Comparison of ENCODE assay signal across 16 cellular contexts in genomic region chr2:217905395-217905794, GRCh38.
DNase-seq lines count a peak whose midpoint lies in the region; ATAC-seq and TF ChIP-seq lines count a peak whose summit lies in the region.
"Had no signal": no experiment of that assay in that cellular context is flagged by ENCODE, and none has a peak within 500 bp of the region (broad histone marks: within the 10 kb centered on the region; RNA-seq: fewer than 3 reads in every experiment).

No MANE protein-coding gene starts in this region.

- peak; percentile 28 for ATAC-seq in activated CD8-positive, alpha-beta T cell treated with anti-CD3 and anti-CD28 coated beads for 36 hours
- ATAC-seq in heart right ventricle (peak in 7 of 8 donors; percentile 1 to 48 (median 14)), thoracic aorta (ENCODE audit: insufficient number of reproducible peaks, low FRiP score, low read depth) (no peak)

- POLR2A ChIA-PET in activated CD8-positive, alpha-beta T cell treated with anti-CD3 and anti-CD28 coated beads for 36 hours (lab: Charles Lee) = no interaction called here

- TF ChIP-seq CTCF in activated CD8-positive, alpha-beta T cell treated with anti-CD3 and anti-CD28 coated beads for 36 hours (IDR thresholded peaks at IDR 0.05) = no peak
- TF ChIP-seq CTCF in heart right ventricle (IDR thresholded peaks at IDR 0.05) (no peak), thoracic aorta (IDR thresholded peaks at IDR 0.05) (no peak)

- no peaks in the 10 kb centered on the region for H3K36me3 Mint-ChIP-seq in activated CD8-positive, alpha-beta T cell treated with anti-CD3 and anti-CD28 coated beads for 36 hours (ENCODE audit: low read depth)
- no peaks in the 10 kb centered on the region for H3K36me3 Mint-ChIP-seq in T-helper 2 cell treated with Interferon-gamma antibody and Interleukin-4, amounts not matched to agents 5 μg/mL and 100 μg/mL, for 36 hours (ENCODE audit: low read depth)
- H3K36me3 Mint-ChIP-seq: CD8-positive, alpha-beta memory T cell had no signal

- H3K9me3 ChIP-seq in heart right ventricle (no peaks in the 10 kb centered on the region), thoracic aorta (no peaks in the 10 kb centered on the region)
- H3K9me3 ChIP-seq: HAP-1 had no signal

- peaks cover 86 to 100% (median 100%) of the 10 kb centered on the region in 9 donors for H3K4me1 ChIP-seq in heart right ventricle
- H3K4me1 ChIP-seq in thoracic aorta (ENCODE audit: control insufficient read depth in 1 of 2, low read depth in 2 of 2) = peaks cover 82 to 98% of the 10 kb centered on the region in 2 donors
- H3K4me1 ChIP-seq: HAP-1 had no signal

- H3K27me3 Mint-ChIP-seq in activated CD8-positive, alpha-beta T cell treated with anti-CD3 and anti-CD28 coated beads for 36 hours = peaks cover 14% of the 10 kb centered on the region
- H3K27me3 Mint-ChIP-seq in T-helper 2 cell treated with Interferon-gamma antibody and Interleukin-4, amounts not matched to agents 5 μg/mL and 100 μg/mL, for 36 hours (ENCODE audit: low read depth) = peaks cover 18% of the 10 kb centered on the region

- 25 to 33% methylated on average over 10 of the region's 10 CpGs for WGBS in heart right ventricle, 2 donors

- peak overlapping the region in 8 of 10 donors; percentile 3 to 29 (median 16) for H3K4me3 ChIP-seq in heart right ventricle
- no peak overlapping the region for H3K4me3 ChIP-seq in thoracic aorta
- H3K4me3 ChIP-seq: HAP-1, SK-N-MC had no signal

- H3K27ac ChIP-seq in heart right ventricle (peak overlapping the region; percentile 83 to 99 (median 95)), thoracic aorta (peak overlapping the region; percentile 96 to 100)
- H3K27ac ChIP-seq: SK-N-MC had no signal

- H3K36me3 ChIP-seq in heart right ventricle = peaks cover 0 to 49% (median 10%) of the 10 kb centered on the region in 9 donors
- peaks cover 16% of the 10 kb centered on the region for H3K36me3 ChIP-seq in thoracic aorta
- H3K36me3 ChIP-seq: HAP-1 had no signal

- no peak overlapping the region for H3K4me3 Mint-ChIP-seq in activated CD8-positive, alpha-beta T cell treated with anti-CD3 and anti-CD28 coated beads for 36 hours
- H3K4me3 Mint-ChIP-seq in T-helper 2 cell treated with Interferon-gamma antibody and Interleukin-4, amounts not matched to agents 5 μg/mL and 100 μg/mL, for 36 hours = no peak overlapping the region
- H3K4me3 Mint-ChIP-seq: CD8-positive, alpha-beta memory T cell; stimulated activated naive CD8-positive, alpha-beta T cell treated with anti-CD3 and anti-CD28 coated beads, Interleukin-15, Interleukin-2, amounts not matched to agents 100 ng/mL and 50 ng/mL, for 24 hours had no signal

- CTCF ChIA-PET in activated CD8-positive, alpha-beta T cell treated with anti-CD3 and anti-CD28 coated beads for 36 hours (lab: Charles Lee) = interaction anchor here (1.2 kb wide), 1 partner anchor 9 kb away, joined by 3 read pairs; no protein-coding TSS in a partner anchor

- intact Hi-C loops in activated CD8-positive, alpha-beta T cell treated with anti-CD3 and anti-CD28 coated beads for 36 hours (cut with micrococcal nuclease) = no loop called here
- intact Hi-C loops in heart right ventricle (cut with DNase I) (loop anchor here in 1 of 10 donors (5.0 kb wide), 1 partner anchor 37 kb away; no protein-coding TSS in a partner anchor), posterior vena cava (cut with DNase I) (loop anchor here in 1 of 2 donors (5.0 kb wide), 1 partner anchor 37 kb away; no protein-coding TSS in a partner anchor)

- no peaks in the 10 kb centered on the region for H3K9me3 Mint-ChIP-seq in activated CD8-positive, alpha-beta T cell treated with anti-CD3 and anti-CD28 coated beads for 36 hours
- H3K9me3 Mint-ChIP-seq in T-helper 2 cell treated with Interferon-gamma antibody and Interleukin-4, amounts not matched to agents 5 μg/mL and 100 μg/mL, for 36 hours = no peaks in the 10 kb centered on the region
- H3K9me3 Mint-ChIP-seq: CD8-positive, alpha-beta memory T cell; stimulated activated naive CD8-positive, alpha-beta T cell treated with anti-CD3 and anti-CD28 coated beads, Interleukin-15, Interleukin-2, amounts not matched to agents 100 ng/mL and 50 ng/mL, for 24 hours had no signal

- peaks cover 10% of the 10 kb centered on the region for H3K4me1 Mint-ChIP-seq in activated CD8-positive, alpha-beta T cell treated with anti-CD3 and anti-CD28 coated beads for 36 hours (ENCODE audit: low read depth)
- H3K4me1 Mint-ChIP-seq in T-helper 2 cell treated with Interferon-gamma antibody and Interleukin-4, amounts not matched to agents 5 μg/mL and 100 μg/mL, for 36 hours (ENCODE audit: low read depth) = peaks cover 2% of the 10 kb centered on the region

- H3K27me3 ChIP-seq in heart right ventricle (no peaks in the 10 kb centered on the region), thoracic aorta (replicated peaks; ENCODE audit: insufficient read depth) (no peaks in the 10 kb centered on the region)

- DNase-seq in activated CD8-positive, alpha-beta T cell treated with anti-CD3 and anti-CD28 coated beads for 36 hours = no peak
- DNase-seq in heart right ventricle (peak; percentile 72 to 73), occipital lobe (lab: John Stamatoyannopoulos, UW) (peak; percentile 57), thoracic aorta (ENCODE audit: low spot score) (no peak), posterior vena cava (ENCODE audit: low spot score) (no peak), T1000 (lab: John Stamatoyannopoulos, UW) (no peak)
- no peak for DNase-seq in stimulated activated CD8-positive, alpha-beta memory T cell treated with anti-CD3 and anti-CD28 coated beads, Interleukin-4, amount 100 ng/mL, for 48 hours
- no peak for DNase-seq in T-helper 2 cell treated with Interferon-gamma antibody and Interleukin-4, amounts not matched to agents 5 μg/mL and 100 μg/mL, for 36 hours (ENCODE audit: low spot score)
- DNase-seq: activated CD4-positive, alpha-beta T cell treated with anti-CD3 and anti-CD28 coated beads, Interleukin-2, amount 50 U/mL, for 1 hour; activated naive CD4-positive, alpha-beta T cell; CD8-positive, alpha-beta memory T cell; dermis blood vessel endothelial cell; NCI-H510A treated with DMSO at 0.1 percent for 48 hours had no signal

- no peak overlapping the region for H3K27ac Mint-ChIP-seq in activated CD8-positive, alpha-beta T cell treated with anti-CD3 and anti-CD28 coated beads for 36 hours
- no peak overlapping the region for H3K27ac Mint-ChIP-seq in T-helper 2 cell treated with Interferon-gamma antibody and Interleukin-4, amounts not matched to agents 5 μg/mL and 100 μg/mL, for 36 hours
- H3K27ac Mint-ChIP-seq: CD8-positive, alpha-beta memory T cell; stimulated activated naive CD8-positive, alpha-beta T cell treated with anti-CD3 and anti-CD28 coated beads, Interleukin-15, Interleukin-2, amounts not matched to agents 100 ng/mL and 50 ng/mL, for 24 hours had no signal

Comparison
In these comparisons a context has a peak if more than half of its experiments do, and no peak if none do; other contexts are left out.
1. DNase-seq: peak in heart right ventricle (2 of 2) and occipital lobe (single experiment); none in activated CD8-positive, alpha-beta T cell treated with anti-CD3 and anti-CD28 coated beads for 36 hours (single experiment), thoracic aorta (single experiment), stimulated activated CD8-positive, alpha-beta memory T cell treated with anti-CD3 and anti-CD28 coated beads, Interleukin-4, amount 100 ng/mL, for 48 hours (single experiment), T-helper 2 cell treated with Interferon-gamma antibody and Interleukin-4, amounts not matched to agents 5 μg/mL and 100 μg/mL, for 36 hours (single experiment), posterior vena cava (single experiment) and T1000 (single experiment).